Comparison of ENCODE assay signal across 20 cellular contexts in genomic region chr15:93973287-93973686, GRCh38.
DNase-seq lines count a peak whose midpoint lies in the region; ATAC-seq and TF ChIP-seq lines count a peak whose summit lies in the region.
"Had no signal": no experiment of that assay in that cellular context is flagged by ENCODE, and none has a peak within 500 bp of the region (broad histone marks: within the 10 kb centered on the region; RNA-seq: fewer than 3 reads in every experiment).

No MANE protein-coding gene starts in this region.

- no peak overlapping the region for H3K27ac ChIP-seq in suprapubic skin
- H3K27ac ChIP-seq in CD8-positive, alpha-beta memory T cell (ENCODE audit: low read depth, low read length) = no peak overlapping the region

- no peak for TF ChIP-seq CTCF in fibroblast of villous mesenchyme (IDR thresholded peaks at IDR 0.05; ENCODE audit: insufficient read depth, low read depth, low read length)
- TF ChIP-seq CTCF in nephron progenitor cell (IDR thresholded peaks at IDR 0.05) = no peak
- no peak for TF ChIP-seq CTCF in suprapubic skin (IDR thresholded peaks at IDR 0.05)

- CTCF ChIA-PET in activated CD4-positive, alpha-beta T cell treated with anti-CD3 and anti-CD28 coated beads for 36 hours (lab: Charles Lee) = no interaction called here
- CTCF ChIA-PET in CD8-positive, alpha-beta memory T cell (lab: Charles Lee) = no interaction called here

- H3K9me3 Mint-ChIP-seq in activated CD4-positive, alpha-beta T cell treated with anti-CD3 and anti-CD28 coated beads, Interleukin-2, amount 10 ng/mL, durations not matched to agents 24 days and 14 days = no peaks in the 10 kb centered on the region
- H3K9me3 Mint-ChIP-seq in activated CD4-positive, alpha-beta T cell treated with anti-CD3 and anti-CD28 coated beads for 36 hours (ENCODE audit: low read depth) = no peaks in the 10 kb centered on the region
- H3K9me3 Mint-ChIP-seq in nephron progenitor cell = peaks cover 5% of the 10 kb centered on the region
- no peaks in the 10 kb centered on the region for H3K9me3 Mint-ChIP-seq in CD8-positive, alpha-beta memory T cell
- H3K9me3 Mint-ChIP-seq: HFFc6 had no signal

- intact Hi-C loops in activated CD4-positive, alpha-beta T cell treated with anti-CD3 and anti-CD28 coated beads, Interleukin-2, amount 10 ng/mL, durations not matched to agents 24 days and 14 days (cut with micrococcal nuclease) = no loop called here
- intact Hi-C loops in activated CD4-positive, alpha-beta T cell treated with anti-CD3 and anti-CD28 coated beads for 36 hours (cut with DNase I, micrococcal nuclease) = no loop called here

- peak; percentile 45 for DNase-seq in activated CD4-positive, alpha-beta T cell treated with anti-CD3 and anti-CD28 coated beads, Interleukin-2, amount 10 ng/mL, durations not matched to agents 24 days and 14 days
- no peak for DNase-seq in activated CD4-positive, alpha-beta T cell treated with anti-CD3 and anti-CD28 coated beads for 36 hours
- DNase-seq in fibroblast of villous mesenchyme (ENCODE audit: low read depth) = peak; percentile 23
- DNase-seq in nephron progenitor cell = no peak
- peak; percentile 78 to 84 for DNase-seq in suprapubic skin (ENCODE audit: low spot score in 2 of 2)
- no peak for DNase-seq in CD8-positive, alpha-beta memory T cell
- DNase-seq in NCI-H1436 treated with DMSO at 0.1 percent for 48 hours (lab: John Stamatoyannopoulos, UW) = no peak
- DNase-seq: 8988T, COR-L47, GDM1, H7, HFFc6, KG1, MV-4-11, NCI-H187, NCI-H226, NCI-H524 treated with DMSO at 0.1 percent for 48 hours had no signal

- POLR2A ChIA-PET in activated CD4-positive, alpha-beta T cell treated with anti-CD3 and anti-CD28 coated beads for 36 hours (lab: Charles Lee) = no interaction called here
- POLR2A ChIA-PET in CD8-positive, alpha-beta memory T cell (lab: Charles Lee) = no interaction called here

- H3K4me3 ChIP-seq in fibroblast of villous mesenchyme (ENCODE audit: low read depth, low read length) = no peak overlapping the region
- H3K4me3 ChIP-seq in suprapubic skin = no peak overlapping the region
- H3K4me3 ChIP-seq in CD8-positive, alpha-beta memory T cell (ENCODE audit: low read length) = no peak overlapping the region

- H3K9me3 ChIP-seq in suprapubic skin = no peaks in the 10 kb centered on the region
- H3K9me3 ChIP-seq in CD8-positive, alpha-beta memory T cell (ENCODE audit: low read length) = no peaks in the 10 kb centered on the region

- no peak overlapping the region for H3K4me3 Mint-ChIP-seq in activated CD4-positive, alpha-beta T cell treated with anti-CD3 and anti-CD28 coated beads, Interleukin-2, amount 10 ng/mL, durations not matched to agents 24 days and 14 days
- no peak overlapping the region for H3K4me3 Mint-ChIP-seq in activated CD4-positive, alpha-beta T cell treated with anti-CD3 and anti-CD28 coated beads for 36 hours
- peak overlapping the region; percentile 37 for H3K4me3 Mint-ChIP-seq in nephron progenitor cell
- no peak overlapping the region for H3K4me3 Mint-ChIP-seq in CD8-positive, alpha-beta memory T cell
- H3K4me3 Mint-ChIP-seq: B cell, HFFc6 had no signal

- H3K4me1 Mint-ChIP-seq in activated CD4-positive, alpha-beta T cell treated with anti-CD3 and anti-CD28 coated beads, Interleukin-2, amount 10 ng/mL, durations not matched to agents 24 days and 14 days = no peaks in the 10 kb centered on the region
- H3K4me1 Mint-ChIP-seq in activated CD4-positive, alpha-beta T cell treated with anti-CD3 and anti-CD28 coated beads for 36 hours = no peaks in the 10 kb centered on the region
- H3K4me1 Mint-ChIP-seq in nephron progenitor cell = peaks cover 26% of the 10 kb centered on the region
- H3K4me1 Mint-ChIP-seq in CD8-positive, alpha-beta memory T cell = no peaks in the 10 kb centered on the region
- H3K4me1 Mint-ChIP-seq: B cell had no signal

- TF ChIP-seq POLR2A in suprapubic skin (IDR thresholded peaks at IDR 0.05) = no peak

- H3K27me3 Mint-ChIP-seq in activated CD4-positive, alpha-beta T cell treated with anti-CD3 and anti-CD28 coated beads, Interleukin-2, amount 10 ng/mL, durations not matched to agents 24 days and 14 days = peaks cover 4% of the 10 kb centered on the region
- no peaks in the 10 kb centered on the region for H3K27me3 Mint-ChIP-seq in activated CD4-positive, alpha-beta T cell treated with anti-CD3 and anti-CD28 coated beads for 36 hours
- no peaks in the 10 kb centered on the region for H3K27me3 Mint-ChIP-seq in nephron progenitor cell (ENCODE audit: low read depth, poor library complexity)
- H3K27me3 Mint-ChIP-seq in CD8-positive, alpha-beta memory T cell = peaks cover 0 to 10% of the 10 kb centered on the region in 2 donors

- WGBS in suprapubic skin = 57% methylated on average over 5 of the region's 5 CpGs

- no peak for ATAC-seq in activated CD4-positive, alpha-beta T cell treated with anti-CD3 and anti-CD28 coated beads for 36 hours
- ATAC-seq in HG02610 (IDR thresholded peaks at IDR 0.05; ENCODE audit: unreplicated experiment) = no peak
- ATAC-seq: Panc1 had no signal

- no peaks in the 10 kb centered on the region for H3K4me1 ChIP-seq in suprapubic skin
- H3K4me1 ChIP-seq in CD8-positive, alpha-beta memory T cell (ENCODE audit: insufficient read depth, low read length) = no peaks in the 10 kb centered on the region

- TF ChIP-seq EP300 in suprapubic skin (IDR thresholded peaks at IDR 0.05) = no peak

- no peaks in the 10 kb centered on the region for H3K36me3 Mint-ChIP-seq in activated CD4-positive, alpha-beta T cell treated with anti-CD3 and anti-CD28 coated beads, Interleukin-2, amount 10 ng/mL, durations not matched to agents 24 days and 14 days (ENCODE audit: low read depth)
- H3K36me3 Mint-ChIP-seq in activated CD4-positive, alpha-beta T cell treated with anti-CD3 and anti-CD28 coated beads for 36 hours (ENCODE audit: low read depth) = no peaks in the 10 kb centered on the region
- no peaks in the 10 kb centered on the region for H3K36me3 Mint-ChIP-seq in nephron progenitor cell (ENCODE audit: low read depth)
- H3K36me3 Mint-ChIP-seq in CD8-positive, alpha-beta memory T cell = no peaks in the 10 kb centered on the region

- no peak overlapping the region for H3K27ac Mint-ChIP-seq in activated CD4-positive, alpha-beta T cell treated with anti-CD3 and anti-CD28 coated beads, Interleukin-2, amount 10 ng/mL, durations not matched to agents 24 days and 14 days
- H3K27ac Mint-ChIP-seq in activated CD4-positive, alpha-beta T cell treated with anti-CD3 and anti-CD28 coated beads for 36 hours = no peak overlapping the region
- peak overlapping the region; percentile 20 for H3K27ac Mint-ChIP-seq in nephron progenitor cell
- no peak overlapping the region for H3K27ac Mint-ChIP-seq in CD8-positive, alpha-beta memory T cell
- H3K27ac Mint-ChIP-seq: B cell, HFFc6 had no signal

- no peaks in the 10 kb centered on the region for H3K27me3 ChIP-seq in suprapubic skin
- no peaks in the 10 kb centered on the region for H3K27me3 ChIP-seq in CD8-positive, alpha-beta memory T cell (ENCODE audit: insufficient read depth, low read length, poor library complexity, severe bottlenecking)

- H3K36me3 ChIP-seq in suprapubic skin = no peaks in the 10 kb centered on the region
- H3K36me3 ChIP-seq in CD8-positive, alpha-beta memory T cell (ENCODE audit: insufficient read depth, low read length) = no peaks in the 10 kb centered on the region

Comparison
In these comparisons a context has a peak if more than half of its experiments do, and no peak if none do; other contexts are left out.
1. DNase-seq: peak in activated CD4-positive, alpha-beta T cell treated with anti-CD3 and anti-CD28 coated beads, Interleukin-2, amount 10 ng/mL, durations not matched to agents 24 days and 14 days (single experiment), fibroblast of villous mesenchyme (single experiment) and suprapubic skin (2 of 2); none in activated CD4-positive, alpha-beta T cell treated with anti-CD3 and anti-CD28 coated beads for 36 hours (single experiment), nephron progenitor cell (single experiment), CD8-positive, alpha-beta memory T cell (0 of 5) and NCI-H1436 treated with DMSO at 0.1 percent for 48 hours (single experiment).